ENCODE assay signal across 8 cellular contexts in genomic region chr16:67807148-67807682, GRCh38. TPM values are rescaled to one million over a fixed set of nuclear protein-coding genes. Genes with fewer than 3 reads are reported as not detected.
DNase-seq lines count a peak whose midpoint lies in the region; ATAC-seq and TF ChIP-seq lines count a peak whose summit lies in the region.

No MANE protein-coding gene starts in this region.

- no peaks in the 10 kb centered on the region for H3K36me3 ChIP-seq in CD8-positive, alpha-beta memory T cell (ENCODE audit: insufficient read depth, low read length)
- H3K36me3 ChIP-seq in Karpas-422 (ENCODE audit: insufficient read depth, low read length): peaks cover 11% of the 10 kb centered on the region
- H3K36me3 ChIP-seq in neural progenitor cell: no peaks in the 10 kb centered on the region

- ATAC-seq in GM21737 (IDR thresholded peaks at IDR 0.05; ENCODE audit: unreplicated experiment): no peak
- ATAC-seq in GM21390 (IDR thresholded peaks at IDR 0.05; ENCODE audit: unreplicated experiment): no peak

- H3K4me3 ChIP-seq in CD8-positive, alpha-beta memory T cell (ENCODE audit: low read length): peak overlapping the region; percentile 85
- H3K4me3 ChIP-seq in Karpas-422 (ENCODE audit: low read length) (peak overlapping the region; percentile 87), dorsolateral prefrontal cortex (peak overlapping the region; percentile 62 to 100 (median 93)), neural progenitor cell (peak overlapping the region; percentile 98)

- peak overlapping the region; percentile 86 to 97 (median 94) for H3K4me3 Mint-ChIP-seq in CD8-positive, alpha-beta memory T cell
- peak overlapping the region; percentile 92 for H3K4me3 Mint-ChIP-seq in neural progenitor cell

- H3K9me3 ChIP-seq in CD8-positive, alpha-beta memory T cell (ENCODE audit: low read length): no peaks in the 10 kb centered on the region
- H3K9me3 ChIP-seq in Karpas-422 (ENCODE audit: low read length) (no peaks in the 10 kb centered on the region), neural progenitor cell (ENCODE audit: low read depth) (no peaks in the 10 kb centered on the region)

- H3K36me3 Mint-ChIP-seq in CD8-positive, alpha-beta memory T cell: peaks cover 0 to 21% (median 0%) of the 10 kb centered on the region in 3 donors
- peaks cover 6% of the 10 kb centered on the region for H3K36me3 Mint-ChIP-seq in neural progenitor cell

- no peaks in the 10 kb centered on the region for H3K9me3 Mint-ChIP-seq in CD8-positive, alpha-beta memory T cell
- H3K9me3 Mint-ChIP-seq in neural progenitor cell: no peaks in the 10 kb centered on the region

- POLR2A ChIA-PET in CD8-positive, alpha-beta memory T cell (lab: Charles Lee): interaction anchor here (0.6 to 2.0 kb wide), 15 partner anchors 8 to 536 kb away, joined by 3 to 11 read pairs (median 4); partner anchors contain the start of genes ACD, ATP6V0D1, GFOD2 and NFATC3

- H4K20me1 ChIP-seq in Karpas-422 (ENCODE audit: insufficient read depth, low read depth, low read length) (0 out of 2 replicates have a peak, but pooled peaks cover 2% of the 10 kb centered on the region), neural progenitor cell (ENCODE audit: low read depth) (peaks cover 16% of the 10 kb centered on the region)

- H3K79me2 ChIP-seq in Karpas-422 (ENCODE audit: low read length) (peaks cover 37% of the 10 kb centered on the region), neural progenitor cell (ENCODE audit: low read depth) (peaks cover 40% of the 10 kb centered on the region)

- CTCF ChIA-PET in CD8-positive, alpha-beta memory T cell (lab: Charles Lee): interaction anchor here (0.6 to 3.1 kb wide), 9 partner anchors 8 to 260 kb away, joined by 3 to 46 read pairs (median 5); partner anchors contain the start of genes CENPT and GFOD2

- H3K27ac ChIP-seq in CD8-positive, alpha-beta memory T cell (ENCODE audit: low read depth, low read length): peak overlapping the region; percentile 80
- no peak overlapping the region for H3K27ac ChIP-seq in Karpas-422 (ENCODE audit: low read length)
- peak overlapping the region in 47 of 59 donors; percentile 33 to 91 (median 81) for H3K27ac ChIP-seq in dorsolateral prefrontal cortex
- H3K27ac ChIP-seq in neural progenitor cell: no peak overlapping the region

- peak overlapping the region; percentile 73 for H3K9ac ChIP-seq in Karpas-422 (ENCODE audit: low read length)
- H3K9ac ChIP-seq in neural progenitor cell: peak overlapping the region; percentile 10

- H3K4me1 Mint-ChIP-seq in CD8-positive, alpha-beta memory T cell: peaks cover 27 to 38% (median 30%) of the 10 kb centered on the region in 3 donors
- H3K4me1 Mint-ChIP-seq in neural progenitor cell: peaks cover 14% of the 10 kb centered on the region

- H3K4me2 ChIP-seq in Karpas-422 (ENCODE audit: low read depth, low read length, poor library complexity, severe bottlenecking): peak overlapping the region; percentile 89
- peak overlapping the region; percentile 81 for H3K4me2 ChIP-seq in neural progenitor cell

- H3K9me2 ChIP-seq in Karpas-422 (replicated peaks; ENCODE audit: insufficient read depth, low read length): no peaks in the 10 kb centered on the region

- H3K27me3 Mint-ChIP-seq in CD8-positive, alpha-beta memory T cell: no peaks in the 10 kb centered on the region
- peaks cover 2% of the 10 kb centered on the region for H3K27me3 Mint-ChIP-seq in neural progenitor cell (ENCODE audit: insufficient read depth, low read depth)

- H3F3A ChIP-seq in neural progenitor cell (ENCODE audit: low read depth): peaks cover 9% of the 10 kb centered on the region

- peak overlapping the region; percentile 83 to 97 (median 94) for H3K27ac Mint-ChIP-seq in CD8-positive, alpha-beta memory T cell
- peak overlapping the region; percentile 78 for H3K27ac Mint-ChIP-seq in neural progenitor cell

- peaks cover 29% of the 10 kb centered on the region for H3K4me1 ChIP-seq in CD8-positive, alpha-beta memory T cell (ENCODE audit: insufficient read depth, low read length)
- H3K4me1 ChIP-seq in Karpas-422 (ENCODE audit: low read length) (peaks cover 31% of the 10 kb centered on the region), neural progenitor cell (peaks cover 6% of the 10 kb centered on the region)

- intact Hi-C loops in dorsolateral prefrontal cortex (cut with DNase I): loop anchor here (2.0 to 5.0 kb wide), 6 partner anchors 40 to 430 kb away; partner anchors contain the start of genes CTCF (in 2 of the 2), CENPT (in 1 of the 2), DDX28 (in 1 of the 2) and DUS2 (in 1 of the 2)

- H2AFZ ChIP-seq in Karpas-422 (ENCODE audit: low read length) (peak overlapping the region; percentile 95), neural progenitor cell (replicated peaks) (peak overlapping the region; percentile 84)

- H3K27me3 ChIP-seq in CD8-positive, alpha-beta memory T cell (ENCODE audit: insufficient read depth, low read length, poor library complexity, severe bottlenecking): no peaks in the 10 kb centered on the region
- H3K27me3 ChIP-seq in Karpas-422 (ENCODE audit: low read length) (no peaks in the 10 kb centered on the region), dorsolateral prefrontal cortex (no peaks in the 10 kb centered on the region), neural progenitor cell (no peaks in the 10 kb centered on the region)

- no peak for DNase-seq in CD8-positive, alpha-beta memory T cell
- DNase-seq in Karpas-422 (no peak), dorsolateral prefrontal cortex (no peak), neural progenitor cell (ENCODE audit: low spot score) (no peak), DMS53 (lab: John Stamatoyannopoulos, UW) (no peak), COR-L47 (lab: John Stamatoyannopoulos, UW) (no peak)

- peak in 2 of 56 donors; percentile 3 to 5 for TF ChIP-seq CTCF in dorsolateral prefrontal cortex (IDR thresholded peaks at IDR 0.05 in 54 of 56, conservative IDR thresholded peaks at IDR 0.05 in 2 of 56; ENCODE audit: low read depth in 1 of 56, partially characterized antibody in 56 of 56)
- peak; percentile 11 for TF ChIP-seq CTCF in neural progenitor cell (IDR thresholded peaks at IDR 0.05)

RNA-seq across cellular contexts. Expression of gene TSNAXIP1, which starts 0.5 kb away (rescaled TPM):
- total RNA-seq in CD8-positive, alpha-beta memory T cell: 1 to 10 TPM; 1.2 to 1.5 TPM
- 0.13 TPM for polyA plus RNA-seq in CD8-positive, alpha-beta memory T cell
- 0.52 and 1.1 TPM in 2 replicates for total RNA-seq in Karpas-422 (2014; rRNA removed; shearing (Covaris generic); ENCODE audit: low replicate concordance)
- 10 to 100 TPM in 26 of 120 experiments, 1 to 10 TPM in 94; 3.1 to 16.5 (median 8.5) TPM for total RNA-seq in dorsolateral prefrontal cortex
- total RNA-seq in neural progenitor cell (ENCODE audit: low replicate concordance): 2.8 and 2.9 TPM in 2 replicates

RNA-seq across cellular contexts. Expression of gene RANBP10, which starts 0.9 kb away (rescaled TPM):
- total RNA-seq in CD8-positive, alpha-beta memory T cell: 10 to 100 TPM; 18.9 to 20.0 TPM
- polyA plus RNA-seq in CD8-positive, alpha-beta memory T cell: 11.1 TPM
- total RNA-seq in Karpas-422 (2014; rRNA removed; shearing (Covaris generic); ENCODE audit: low replicate concordance): 9.3 and 10.7 TPM in 2 replicates
- 10 to 100 TPM; 13.9 to 32.6 (median 21.2) TPM for total RNA-seq in dorsolateral prefrontal cortex
- total RNA-seq in neural progenitor cell (ENCODE audit: low replicate concordance): 11.4 and 12.3 TPM in 2 replicates

RNA-seq across cellular contexts. Expression of gene THAP11, which starts 34.9 kb away (rescaled TPM):
- 10 to 100 TPM; 52.6 to 55.1 TPM for total RNA-seq in CD8-positive, alpha-beta memory T cell
- 153 TPM for polyA plus RNA-seq in CD8-positive, alpha-beta memory T cell
- total RNA-seq in Karpas-422 (2014; rRNA removed; shearing (Covaris generic); ENCODE audit: low replicate concordance): 57.1 and 89.9 TPM in 2 replicates
- 10 to 100 TPM; 17.7 to 30.0 (median 24.0) TPM for total RNA-seq in dorsolateral prefrontal cortex
- total RNA-seq in neural progenitor cell (ENCODE audit: low replicate concordance): 27.3 and 46.5 TPM in 2 replicates

RNA-seq across cellular contexts. Expression of gene NUTF2, which starts 39.5 kb away (rescaled TPM):
- total RNA-seq in CD8-positive, alpha-beta memory T cell: 100 to 1,000 TPM; 181 TPM
- polyA plus RNA-seq in CD8-positive, alpha-beta memory T cell: 129 TPM
- 179 and 237 TPM in 2 replicates for total RNA-seq in Karpas-422 (2014; rRNA removed; shearing (Covaris generic); ENCODE audit: low replicate concordance)
- total RNA-seq in dorsolateral prefrontal cortex (10 to 100 TPM; 51.7 to 88.9 (median 72.2) TPM), neural progenitor cell (ENCODE audit: low replicate concordance) (133 and 221 TPM in 2 replicates)

RNA-seq across cellular contexts. Expression of gene CENPT, which starts 40.3 kb away (rescaled TPM):
- total RNA-seq in CD8-positive, alpha-beta memory T cell: 10 to 100 TPM; 56.5 to 58.6 TPM
- 14.3 TPM for polyA plus RNA-seq in CD8-positive, alpha-beta memory T cell
- 22.0 and 36.0 TPM in 2 replicates for total RNA-seq in Karpas-422 (2014; rRNA removed; shearing (Covaris generic); ENCODE audit: low replicate concordance)
- total RNA-seq in dorsolateral prefrontal cortex: 10 to 100 TPM; 40.0 to 88.4 (median 54.9) TPM
- total RNA-seq in neural progenitor cell (ENCODE audit: low replicate concordance): 36.2 and 60.4 TPM in 2 replicates

Comparison
In these comparisons a context has a peak if more than half of its experiments do, and no peak if none do; other contexts are left out.
1. H3K27ac ChIP-seq: peak in CD8-positive, alpha-beta memory T cell (single experiment) and dorsolateral prefrontal cortex (47 of 59); none in Karpas-422 (single experiment) and neural progenitor cell (single experiment).
2. Peak in every context shown above with its lines, with median percentiles within 50 percentile points of each other: H3K4me3 ChIP-seq.